ENCODE assay signal across 8 cellular contexts in genomic region chr14:105315941-105316562, GRCh38. TPM values are rescaled to one million over a fixed set of nuclear protein-coding genes. Genes with fewer than 3 reads are reported as not detected.
DNase-seq lines count a peak whose midpoint lies in the region; ATAC-seq and TF ChIP-seq lines count a peak whose summit lies in the region.

No MANE protein-coding gene starts in this region.

- peak overlapping the region; percentile 76 for H3K4me3 ChIP-seq in GM12864 (ENCODE audit: low read depth, low read length)
- peak overlapping the region; percentile 76 to 98 (median 87) for H3K4me3 ChIP-seq in esophagus muscularis mucosa
- H3K4me3 ChIP-seq in retinal pigment epithelial cell (ENCODE audit: low read length), result peak overlapping the region; percentile 66

- H3K9me3 ChIP-seq in esophagus muscularis mucosa, result no peaks in the 10 kb centered on the region

- ATAC-seq in GM18858 (IDR thresholded peaks at IDR 0.05; ENCODE audit: unreplicated experiment), result no peak
- ATAC-seq in HG02588 (IDR thresholded peaks at IDR 0.05; ENCODE audit: unreplicated experiment), result no peak

- H3K36me3 ChIP-seq in esophagus muscularis mucosa, result no peaks in the 10 kb centered on the region

- intact Hi-C loops in esophagus muscularis mucosa (cut with DNase I), result loop anchor here (10.0 kb wide), 1 partner anchor 71 kb away; the partner anchor contains the start of gene BTBD6

- peaks cover 36 to 54% (median 46%) of the 10 kb centered on the region in 4 donors for H3K4me1 ChIP-seq in esophagus muscularis mucosa

- no peaks in the 10 kb centered on the region for H3K27me3 ChIP-seq in esophagus muscularis mucosa

- TF ChIP-seq EP300 in esophagus muscularis mucosa (IDR thresholded peaks at IDR 0.05), result no peak

- TF ChIP-seq POLR2A in esophagus muscularis mucosa (IDR thresholded peaks at IDR 0.05; ENCODE audit: low read depth), result no peak

- WGBS in esophagus muscularis mucosa, result 58% methylated on average over 6 of the region's 14 CpGs

- DNase-seq in GM12864 (ENCODE audit: low read depth) (no peak), RWPE1 (ENCODE audit: low spot score) (peak; percentile 9), esophagus muscularis mucosa (ENCODE audit: extremely low spot score) (no peak), retinal pigment epithelial cell (ENCODE audit: low read depth) (no peak), midbrain (lab: John Stamatoyannopoulos, UW) (no peak), NCI-H2029 (lab: John Stamatoyannopoulos, UW) (no peak)

- H3K27ac ChIP-seq in RWPE1, result peak overlapping the region; percentile 71
- peak overlapping the region; percentile 71 to 88 (median 84) for H3K27ac ChIP-seq in esophagus muscularis mucosa (replicated peaks in 1 of 4)

- TF ChIP-seq CTCF in GM12864 (IDR thresholded peaks at IDR 0.05; ENCODE audit: low read depth, low read length, missing control alignments) (no peak), RWPE1 (conservative IDR thresholded peaks at IDR 0.05; ENCODE audit: low read depth) (no peak), esophagus muscularis mucosa (IDR thresholded peaks at IDR 0.05) (no peak), retinal pigment epithelial cell (conservative IDR thresholded peaks at IDR 0.05; ENCODE audit: low read depth, low read length) (no peak)

- POLR2A ChIA-PET in RWPE1 (lab: Yijun Ruan, JAX; ENCODE audit: low non-redundant PET), result no interaction called here

- CTCF ChIA-PET in RWPE1 (lab: Yijun Ruan, JAX), result no interaction called here

RNA-seq across cellular contexts. Expression of gene PACS2, which starts 1.5 kb away (rescaled TPM):
- 10 to 100 TPM; 59.8 to 97.4 (median 71.2) TPM for total RNA-seq in esophagus muscularis mucosa

RNA-seq across cellular contexts. Expression of gene BRF1, which starts 15.3 kb away (rescaled TPM):
- 10 to 100 TPM; 23.0 to 47.3 (median 41.4) TPM for total RNA-seq in esophagus muscularis mucosa
